11 cellular contexts compared by ENCODE assay signal in the genomic region with DNA sequence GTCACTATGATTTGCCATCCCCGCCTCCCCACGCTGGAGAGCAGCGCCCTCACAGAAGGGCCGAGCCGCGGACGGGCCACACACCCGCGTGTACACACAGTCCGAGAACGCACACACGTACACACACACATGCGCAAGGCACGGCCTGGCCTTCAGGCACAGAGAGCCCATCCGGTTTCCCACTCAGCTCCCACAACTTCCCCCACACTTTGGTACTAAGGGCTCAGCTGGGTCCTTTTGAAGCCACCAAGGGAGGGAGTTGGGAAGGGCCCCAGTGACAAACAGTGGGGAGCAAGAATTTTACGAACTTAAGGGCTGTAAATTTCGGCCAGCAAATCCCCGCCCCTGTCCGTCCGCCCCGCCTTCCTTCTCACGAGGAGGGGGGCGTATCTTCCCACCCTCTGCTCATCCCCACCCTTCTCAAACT.
DNase-seq lines count a peak whose midpoint lies in the region; ATAC-seq and TF ChIP-seq lines count a peak whose summit lies in the region.
"Had no signal": no experiment of that assay in that cellular context is flagged by ENCODE, and none has a peak within 500 bp of the region (broad histone marks: within the 10 kb centered on the region; RNA-seq: fewer than 3 reads in every experiment).

No MANE protein-coding gene starts in this region.

- TF ChIP-seq CTCF in sigmoid colon (IDR thresholded peaks at IDR 0.05): no peak

- H3K4me3 Mint-ChIP-seq in activated CD8-positive, alpha-beta memory T cell treated with anti-CD3 and anti-CD28 coated beads, Interleukin-2, amount 10 ng/mL, durations not matched to agents 7 days and 5 days: peak overlapping the region; percentile 15
- H3K4me3 Mint-ChIP-seq in central memory CD8-positive, alpha-beta T cell: peak overlapping the region; percentile 22
- peak overlapping the region; percentile 73 to 76 for H3K4me3 Mint-ChIP-seq in stimulated activated naive B cell treated with anti-CD40 and anti-IgM and Interleukin-4, amounts not matched to agents 10 μg/mL and 1 μg/mL and 100 μg/mL, for 72 hours

- H3K36me3 ChIP-seq in sigmoid colon: no peaks in the 10 kb centered on the region
- H3K36me3 ChIP-seq: BLaER1, SJSA1 had no signal

- H3K27me3 ChIP-seq in sigmoid colon: peaks cover 0 to 21% (median 0%) of the 10 kb centered on the region in 3 donors

- peaks cover 6% of the 10 kb centered on the region for H3K4me1 Mint-ChIP-seq in activated CD8-positive, alpha-beta memory T cell treated with anti-CD3 and anti-CD28 coated beads, Interleukin-2, amount 10 ng/mL, durations not matched to agents 7 days and 5 days
- H3K4me1 Mint-ChIP-seq in central memory CD8-positive, alpha-beta T cell: peaks cover 10% of the 10 kb centered on the region
- H3K4me1 Mint-ChIP-seq in stimulated activated naive B cell treated with anti-CD40 and anti-IgM and Interleukin-4, amounts not matched to agents 10 μg/mL and 1 μg/mL and 100 μg/mL, for 72 hours: peaks cover 10 to 20% of the 10 kb centered on the region in 2 donors

- intact Hi-C loops in sigmoid colon (cut with DNase I): loop anchor here (10.0 kb wide), 1 partner anchor 537 kb away; no protein-coding TSS in a partner anchor

- no peaks in the 10 kb centered on the region for H3K36me3 Mint-ChIP-seq in activated CD8-positive, alpha-beta memory T cell treated with anti-CD3 and anti-CD28 coated beads, Interleukin-2, amount 10 ng/mL, durations not matched to agents 7 days and 5 days
- H3K36me3 Mint-ChIP-seq in central memory CD8-positive, alpha-beta T cell (ENCODE audit: insufficient read depth): no peaks in the 10 kb centered on the region
- H3K36me3 Mint-ChIP-seq in stimulated activated naive B cell treated with anti-CD40 and anti-IgM and Interleukin-4, amounts not matched to agents 10 μg/mL and 1 μg/mL and 100 μg/mL, for 72 hours: no peaks in the 10 kb centered on the region

- H3K9me3 ChIP-seq in sigmoid colon: no peaks in the 10 kb centered on the region
- H3K9me3 ChIP-seq: BLaER1, SJSA1 had no signal

- H3K9me3 Mint-ChIP-seq in activated CD8-positive, alpha-beta memory T cell treated with anti-CD3 and anti-CD28 coated beads, Interleukin-2, amount 10 ng/mL, durations not matched to agents 7 days and 5 days (ENCODE audit: low read depth): no peaks in the 10 kb centered on the region
- no peaks in the 10 kb centered on the region for H3K9me3 Mint-ChIP-seq in central memory CD8-positive, alpha-beta T cell
- no peaks in the 10 kb centered on the region for H3K9me3 Mint-ChIP-seq in stimulated activated naive B cell treated with anti-CD40 and anti-IgM and Interleukin-4, amounts not matched to agents 10 μg/mL and 1 μg/mL and 100 μg/mL, for 72 hours

- no peak for ATAC-seq in activated CD8-positive, alpha-beta memory T cell treated with anti-CD3 and anti-CD28 coated beads, Interleukin-2, amount 10 ng/mL, durations not matched to agents 7 days and 5 days
- ATAC-seq in central memory CD8-positive, alpha-beta T cell (replicated peaks; ENCODE audit: extremely low read depth, poor library complexity, severe bottlenecking): no peak
- ATAC-seq in stimulated activated naive B cell treated with anti-CD40 and anti-IgM and Interleukin-4, amounts not matched to agents 10 μg/mL and 1 μg/mL and 100 μg/mL, for 72 hours (replicated peaks): no peak
- ATAC-seq in GM19463 (IDR thresholded peaks at IDR 0.05; ENCODE audit: unreplicated experiment): no peak

- peaks cover 68% of the 10 kb centered on the region for H3K27me3 Mint-ChIP-seq in activated CD8-positive, alpha-beta memory T cell treated with anti-CD3 and anti-CD28 coated beads, Interleukin-2, amount 10 ng/mL, durations not matched to agents 7 days and 5 days
- peaks cover 79% of the 10 kb centered on the region for H3K27me3 Mint-ChIP-seq in central memory CD8-positive, alpha-beta T cell
- H3K27me3 Mint-ChIP-seq in stimulated activated naive B cell treated with anti-CD40 and anti-IgM and Interleukin-4, amounts not matched to agents 10 μg/mL and 1 μg/mL and 100 μg/mL, for 72 hours: peaks cover 50 to 79% of the 10 kb centered on the region in 2 donors

- H3K27ac ChIP-seq in sigmoid colon: no peak overlapping the region
- H3K27ac ChIP-seq: BLaER1, SJSA1 had no signal

- 2 to 4% methylated on average over 23 of the region's 23 CpGs for WGBS in sigmoid colon, 2 donors

- DNase-seq in activated CD8-positive, alpha-beta memory T cell treated with anti-CD3 and anti-CD28 coated beads, Interleukin-2, amount 10 ng/mL, durations not matched to agents 7 days and 5 days: no peak
- DNase-seq in activated CD8-positive, alpha-beta memory T cell treated with anti-CD3 and anti-CD28 coated beads, Interleukin-2, amount 50 U/mL, for 4 hours: no peak
- DNase-seq in central memory CD8-positive, alpha-beta T cell (ENCODE audit: low spot score in 2 of 2): no peak
- peak; percentile 44 for DNase-seq in left kidney (ENCODE audit: low read depth, low spot score)
- DNase-seq in stimulated activated naive B cell treated with anti-CD40 and anti-IgM and Interleukin-4, amounts not matched to agents 10 μg/mL and 1 μg/mL and 100 μg/mL, for 72 hours: no peak
- no peak for DNase-seq in sigmoid colon
- DNase-seq in NAMALWA (ENCODE audit: low spot score): no peak
- DNase-seq: activated effector memory CD4-positive, alpha-beta T cell treated with Interleukin-2 at 50 U/mL for 16 hours had no signal

- peaks cover 0 to 32% (median 27%) of the 10 kb centered on the region in 4 donors for H3K4me1 ChIP-seq in sigmoid colon

- TF ChIP-seq EP300 in sigmoid colon (IDR thresholded peaks at IDR 0.05): no peak

- CTCF ChIA-PET in activated CD8-positive, alpha-beta memory T cell treated with anti-CD3 and anti-CD28 coated beads, Interleukin-2, amount 10 ng/mL, durations not matched to agents 7 days and 5 days (lab: Charles Lee): interaction anchor here (1.1 to 1.9 kb wide), 6 partner anchors 29 to 152 kb away, joined by 3 to 8 read pairs (median 6); no protein-coding TSS in a partner anchor

- H3K27ac Mint-ChIP-seq in activated CD8-positive, alpha-beta memory T cell treated with anti-CD3 and anti-CD28 coated beads, Interleukin-2, amount 10 ng/mL, durations not matched to agents 7 days and 5 days: no peak overlapping the region
- H3K27ac Mint-ChIP-seq in central memory CD8-positive, alpha-beta T cell (ENCODE audit: low read depth): no peak overlapping the region
- H3K27ac Mint-ChIP-seq in stimulated activated naive B cell treated with anti-CD40 and anti-IgM and Interleukin-4, amounts not matched to agents 10 μg/mL and 1 μg/mL and 100 μg/mL, for 72 hours: peak overlapping the region; percentile 42

- peak overlapping the region in 1 of 4 donors; percentile 45 for H3K4me3 ChIP-seq in sigmoid colon
- H3K4me3 ChIP-seq: SJSA1 had no signal

- TF ChIP-seq POLR2A in sigmoid colon (IDR thresholded peaks at IDR 0.05): no peak

Comparison
In these comparisons a context has a peak if more than half of its experiments do, and no peak if none do; other contexts are left out.
1. H3K4me3 Mint-ChIP-seq: peak in every context shown above with its lines; median percentile 74 in stimulated activated naive B cell treated with anti-CD40 and anti-IgM and Interleukin-4, amounts not matched to agents 10 μg/mL and 1 μg/mL and 100 μg/mL, for 72 hours; 22 in central memory CD8-positive, alpha-beta T cell; 15 in activated CD8-positive, alpha-beta memory T cell treated with anti-CD3 and anti-CD28 coated beads, Interleukin-2, amount 10 ng/mL, durations not matched to agents 7 days and 5 days.